ENCODE assay signal across 13 cellular contexts in genomic region chr12:108846320-108846719, GRCh38. TPM values are rescaled to one million over a fixed set of nuclear protein-coding genes. Genes with fewer than 3 reads are reported as not detected.
A peak's percentile ranks its signal among the peaks of the same experiment; 100 is the strongest.
DNase-seq lines count a peak whose midpoint lies in the region; ATAC-seq, FAIRE-seq and TF ChIP-seq lines count a peak whose summit lies in the region.
"Had no signal": no experiment of that assay in that cellular context is flagged by ENCODE, and none has a peak within 500 bp of the region (broad histone marks: within the 10 kb centered on the region; RNA-seq: fewer than 3 reads in every experiment).

No MANE protein-coding gene starts in this region.

- no peaks in the 10 kb centered on the region for H3K9me3 Mint-ChIP-seq in activated naive CD8-positive, alpha-beta T cell treated with anti-CD3 and anti-CD28 coated beads for 36 hours
- H3K9me3 Mint-ChIP-seq: effector memory CD8-positive, alpha-beta T cell had no signal

- in situ Hi-C loops in HepG2 (cut with HindIII; ENCODE audit: extremely low pct_ligation_motif_present, low pct_unique_long_range_greater_than_20kb) = no loop called here

- H3K27me3 ChIP-seq in right lobe of liver (no peaks in the 10 kb centered on the region), HepG2 (ENCODE audit: control insufficient read depth in 1 of 2, insufficient read depth in 2 of 2, low read length in 2 of 2) (no peaks in the 10 kb centered on the region)
- H3K27me3 ChIP-seq: uterus had no signal

- no peak overlapping the region for H3K27ac ChIP-seq in right lobe of liver
- H3K27ac ChIP-seq in HepG2 (ENCODE audit: extremely low read length, insufficient read depth, low read length) = no peak overlapping the region
- H3K27ac ChIP-seq: C4-2B, uterus had no signal

- intact Hi-C loops in right lobe of liver (cut with DNase I) = no loop called here
- intact Hi-C loops in HepG2 (cut with micrococcal nuclease; ENCODE audit: unreplicated experiment) = no loop called here

- H3K4me1 Mint-ChIP-seq in activated naive CD8-positive, alpha-beta T cell treated with anti-CD3 and anti-CD28 coated beads for 36 hours = peaks cover 4% of the 10 kb centered on the region

- 37% methylated on average over 6 of the region's 6 CpGs for WGBS in right lobe of liver (ENCODE audit: insufficient coverage, low coverage, low lambda C conversion rate, missing lambda C conversion rate)
- WGBS in HepG2 (ENCODE audit: low lambda C conversion rate) = 100% methylated on average over 5 of the region's 6 CpGs

- POLR2A ChIA-PET in HepG2 (lab: Yijun Ruan, JAX) = no interaction called here

- H3K4me1 ChIP-seq in right lobe of liver = peaks cover 0 to 9% (median 0%) of the 10 kb centered on the region in 4 donors
- H3K4me1 ChIP-seq in HepG2 (ENCODE audit: insufficient read depth, low read length) = no peaks in the 10 kb centered on the region
- H3K4me1 ChIP-seq: uterus had no signal

- CTCF ChIA-PET in HepG2 (lab: Yijun Ruan, JAX; ENCODE audit: low intra/inter-chr PET ratio, low total read pairs) = no interaction called here

- H3K27ac Mint-ChIP-seq in activated naive CD8-positive, alpha-beta T cell treated with anti-CD3 and anti-CD28 coated beads for 36 hours = no peak overlapping the region

- TF ChIP-seq CTCF in right lobe of liver (IDR thresholded peaks at IDR 0.05) (no peak), HepG2 (CRISPR knock-in tag; IDR thresholded peaks at IDR 0.05) (no peak)

- no peak overlapping the region for H3K4me2 ChIP-seq in HepG2 (ENCODE audit: low read depth, low read length)

- H3K4me3 ChIP-seq in right lobe of liver (no peak overlapping the region), HepG2 (replicated peaks in 1 of 3; ENCODE audit: insufficient read depth in 1 of 3, low read depth in 2 of 3, low read length in 3 of 3) (no peak overlapping the region)
- H3K4me3 ChIP-seq: uterus had no signal

- FAIRE-seq in HepG2 (lab: Jason Lieb, UNC) = no peak

- H3K79me2 ChIP-seq in HepG2 (ENCODE audit: insufficient read depth, low read length) = no peaks in the 10 kb centered on the region

- peaks cover 0 to 21% (median 0%) of the 10 kb centered on the region in 4 donors for H3K36me3 ChIP-seq in right lobe of liver
- peaks cover 7 to 27% of the 10 kb centered on the region in 2 experiments; a peak in 3 of 5 replicates for H3K36me3 ChIP-seq in HepG2 (replicated peaks in 1 of 2; ENCODE audit: control insufficient read depth in 1 of 2, insufficient read depth in 2 of 2, low read length in 2 of 2)
- H3K36me3 ChIP-seq: uterus had no signal

- no peaks in the 10 kb centered on the region for H3K27me3 Mint-ChIP-seq in activated naive CD8-positive, alpha-beta T cell treated with anti-CD3 and anti-CD28 coated beads for 36 hours
- H3K27me3 Mint-ChIP-seq: effector memory CD8-positive, alpha-beta T cell had no signal

- peaks cover 16% of the 10 kb centered on the region for H3K36me3 Mint-ChIP-seq in activated naive CD8-positive, alpha-beta T cell treated with anti-CD3 and anti-CD28 coated beads for 36 hours

- TF ChIP-seq POLR2A in right lobe of liver (IDR thresholded peaks at IDR 0.05) = no peak
- no peak for TF ChIP-seq POLR2A in HepG2 (IDR thresholded peaks at IDR 0.05; ENCODE audit: insufficient read depth in 1 of 2, low read depth in 2 of 2, low read length in 2 of 2)

- no peak for TF ChIP-seq RAD21 in HepG2 (CRISPR knock-in tag; IDR thresholded peaks at IDR 0.05)

- TF ChIP-seq EP300 in HepG2 (IDR thresholded peaks at IDR 0.05; ENCODE audit: low read depth in 2 of 2, low read length in 2 of 2) (no peak), HepG2 (CRISPR knock-in tag; IDR thresholded peaks at IDR 0.05; ENCODE audit: borderline replicate concordance) (no peak)

- ATAC-seq in right lobe of liver (peak; percentile 11 to 55 (median 42)), HepG2 (no peak), GM18502 (IDR thresholded peaks at IDR 0.05; ENCODE audit: poor library complexity, unreplicated experiment) (no peak), HG03280 (IDR thresholded peaks at IDR 0.05; ENCODE audit: unreplicated experiment) (no peak)
- ATAC-seq: effector memory CD8-positive, alpha-beta T cell had no signal

- H3K9ac ChIP-seq in HepG2 (ENCODE audit: insufficient read depth, low read depth, low read length) = no peak overlapping the region

- no peak overlapping the region for H2AFZ ChIP-seq in HepG2 (ENCODE audit: low read length)

- H3K9me3 ChIP-seq in right lobe of liver = no peaks in the 10 kb centered on the region
- no peaks in the 10 kb centered on the region for H3K9me3 ChIP-seq in HepG2 (ENCODE audit: low read length)
- H3K9me3 ChIP-seq: uterus had no signal

- no peak overlapping the region for H3K4me3 Mint-ChIP-seq in activated naive CD8-positive, alpha-beta T cell treated with anti-CD3 and anti-CD28 coated beads for 36 hours
- H3K4me3 Mint-ChIP-seq: effector memory CD8-positive, alpha-beta T cell had no signal

- H4K20me1 ChIP-seq in HepG2 (ENCODE audit: insufficient read depth, low read length) = no peaks in the 10 kb centered on the region

- no TSS peak for BruUV-seq in HepG2 (replicated peaks; lab: Mats Ljungman, UMichigan)

- no peak for DNase-seq in right lobe of liver
- no peak for DNase-seq in HepG2 (ENCODE audit: low spot score)
- peak; percentile 92 for DNase-seq in cerebellum (ENCODE audit: low spot score)
- DNase-seq in middle frontal gyrus (ENCODE audit: extremely low spot score, low spot score) = peak; percentile 76
- DNase-seq in stimulated activated CD4-positive, alpha-beta T cell treated with anti-CD3 and anti-CD28 coated beads, Interleukin-15, amount 100 ng/mL, for 24 hours = no peak
- no peak for DNase-seq in activated naive CD8-positive, alpha-beta T cell treated with anti-CD3 and anti-CD28 coated beads for 36 hours
- DNase-seq: effector memory CD8-positive, alpha-beta T cell; NCI-H1436 treated with DMSO at 0.1 percent for 48 hours; T-helper 1 cell; uterus had no signal

TF ChIP-seq in HepG2, 621 proteins besides CTCF, POLR2A, EP300 and RAD21 (continues in another document):
- no peak for TF ChIP-seq NFRKB (IDR thresholded peaks at IDR 0.05)

RNA-seq across cellular contexts. Expression of gene SSH1, which starts 11.1 kb away (rescaled TPM):
- total RNA-seq in right lobe of liver = 10 to 100 TPM in 5 of 6 experiments, 1 to 10 TPM in 1; 9.8 to 17.6 (median 15.7) TPM
- total RNA-seq in HepG2 (2016; rRNA removed; fragmentation: Illumina TruSeq; extraction: Trizol) = 4.5 and 4.8 TPM in 2 replicates
- total RNA-seq in HepG2 (2016; cell fraction: cytosol; rRNA removed; fragmentation: Illumina TruSeq; extraction: Trizol; ENCODE audit: low read depth) = 3.0 and 3.8 TPM in 2 replicates
- total RNA-seq in HepG2 (2016; cell fraction: insoluble cytoplasmic fraction; rRNA removed; fragmentation: Illumina TruSeq; extraction: Trizol) = 4.2 and 4.4 TPM in 2 replicates
- total RNA-seq in HepG2 (2016; cell fraction: membrane; rRNA removed; fragmentation: Illumina TruSeq; extraction: Trizol) = 7.9 and 8.2 TPM in 2 replicates
- 7.0 and 7.7 TPM in 2 replicates for total RNA-seq in HepG2 (2016; cell fraction: nucleus; rRNA removed; fragmentation: Illumina TruSeq; extraction: Trizol)
- polyA plus RNA-seq in HepG2 (2011; rRNA removed) = 4.3 and 4.9 TPM in 2 replicates
- polyA plus RNA-seq in HepG2 (2011; cell fraction: cytosol; rRNA removed) = 3.1 TPM in 2 replicates
- 5.7 and 6.9 TPM in 2 replicates for polyA plus RNA-seq in HepG2 (2011; cell fraction: nucleus; rRNA removed)
- polyA plus RNA-seq in HepG2 (2012) = 3.6 and 4.3 TPM in 2 replicates
- polyA plus RNA-seq in HepG2 (2016; cell fraction: cytosol; fragmentation: Illumina TruSeq; extraction: Trizol; ENCODE audit: low read depth) = 3.1 and 3.9 TPM in 2 replicates
- polyA plus RNA-seq in HepG2 (2016; cell fraction: insoluble cytoplasmic fraction; fragmentation: Illumina TruSeq; extraction: Trizol; ENCODE audit: low read depth) = 4.8 and 5.2 TPM in 2 replicates
- 5.0 and 6.1 TPM in 2 replicates for polyA plus RNA-seq in HepG2 (2016; cell fraction: membrane; fragmentation: Illumina TruSeq; extraction: Trizol; ENCODE audit: low read depth)
- 5.5 and 5.7 TPM in 2 replicates for polyA plus RNA-seq in HepG2 (2016; cell fraction: nucleus; fragmentation: Illumina TruSeq; extraction: Trizol; ENCODE audit: insufficient read depth, low read depth)
- 14.1 and 22.8 TPM in 2 replicates for polyA minus RNA-seq in HepG2 (2011; rRNA and poly(A)+ RNA removed; ENCODE audit: low replicate concordance)
- polyA minus RNA-seq in HepG2 (2011; cell fraction: cytosol; rRNA and poly(A)+ RNA removed) = 4.2 and 5.0 TPM in 2 replicates
- 8.1 and 8.6 TPM in 2 replicates for polyA minus RNA-seq in HepG2 (2011; cell fraction: nucleus; rRNA and poly(A)+ RNA removed)
- 13.1 TPM for total RNA-seq in cerebellum
- 10 to 100 TPM; 20.7 to 26.9 TPM for total RNA-seq in activated naive CD8-positive, alpha-beta T cell treated with anti-CD3 and anti-CD28 coated beads for 36 hours

RNA-seq across cellular contexts. Expression of gene DAO, which starts 33.6 kb away (rescaled TPM):
- 10 to 100 TPM; 26.7 to 70.2 (median 45.0) TPM for total RNA-seq in right lobe of liver
- 0.82 and 1.1 TPM in 2 replicates for total RNA-seq in HepG2 (2016; rRNA removed; fragmentation: Illumina TruSeq; extraction: Trizol)
- total RNA-seq in HepG2 (2016; cell fraction: cytosol; rRNA removed; fragmentation: Illumina TruSeq; extraction: Trizol; ENCODE audit: low read depth) = 0.44 and 0.51 TPM in 2 replicates
- total RNA-seq in HepG2 (2016; cell fraction: insoluble cytoplasmic fraction; rRNA removed; fragmentation: Illumina TruSeq; extraction: Trizol) = 0.97 and 2.2 TPM in 2 replicates
- 0.79 and 1.1 TPM in 2 replicates for total RNA-seq in HepG2 (2016; cell fraction: membrane; rRNA removed; fragmentation: Illumina TruSeq; extraction: Trizol)
- 1.0 and 1.2 TPM in 2 replicates for total RNA-seq in HepG2 (2016; cell fraction: nucleus; rRNA removed; fragmentation: Illumina TruSeq; extraction: Trizol)
- polyA plus RNA-seq in HepG2 (2011; rRNA removed) = 0.34 and 0.48 TPM in 2 replicates
- polyA plus RNA-seq in HepG2 (2011; cell fraction: cytosol; rRNA removed) = 0.64 and 0.65 TPM in 2 replicates
- 0.48 and 0.59 TPM in 2 replicates for polyA plus RNA-seq in HepG2 (2011; cell fraction: nucleus; rRNA removed)
- polyA plus RNA-seq in HepG2 (2012) = 0.23 and 0.43 TPM in 2 replicates
- 0.54 and 0.55 TPM in 2 replicates for polyA plus RNA-seq in HepG2 (2016; cell fraction: cytosol; fragmentation: Illumina TruSeq; extraction: Trizol; ENCODE audit: low read depth)
- 1.6 and 1.7 TPM in 2 replicates for polyA plus RNA-seq in HepG2 (2016; cell fraction: insoluble cytoplasmic fraction; fragmentation: Illumina TruSeq; extraction: Trizol; ENCODE audit: low read depth)
- polyA plus RNA-seq in HepG2 (2016; cell fraction: membrane; fragmentation: Illumina TruSeq; extraction: Trizol; ENCODE audit: low read depth) = 0.45 and 0.80 TPM in 2 replicates
- 1.6 and 1.7 TPM in 2 replicates for polyA plus RNA-seq in HepG2 (2016; cell fraction: nucleus; fragmentation: Illumina TruSeq; extraction: Trizol; ENCODE audit: insufficient read depth, low read depth)
- 0.68 TPM in 1 of 2 replicates, not detected in the other for polyA minus RNA-seq in HepG2 (2011; rRNA and poly(A)+ RNA removed; ENCODE audit: low replicate concordance)
- not detected in 2 replicates for polyA minus RNA-seq in HepG2 (2011; cell fraction: cytosol; rRNA and poly(A)+ RNA removed)
- 0.52 TPM in 1 of 2 replicates, not detected in the other for polyA minus RNA-seq in HepG2 (2011; cell fraction: nucleus; rRNA and poly(A)+ RNA removed)
- not detected for total RNA-seq in cerebellum
- not detected for total RNA-seq in activated naive CD8-positive, alpha-beta T cell treated with anti-CD3 and anti-CD28 coated beads for 36 hours
- total RNA-seq: uterus had no signal

Comparison
In these comparisons a context has a peak if more than half of its experiments do, and no peak if none do; other contexts are left out.
1. ATAC-seq: peak in right lobe of liver (4 of 4); none in HepG2 (single experiment), GM18502 (single experiment) and HG03280 (single experiment).
2. RNA of gene DAO, which starts 33.6 kb away (total RNA-seq): 26.7 to 70.2 TPM in right lobe of liver; 0.44 to 2.2 TPM in HepG2, not detected in cerebellum (single experiment) and not detected in activated naive CD8-positive, alpha-beta T cell treated with anti-CD3 and anti-CD28 coated beads for 36 hours; every median in the first group is over 4 times any median in the second.
3. DNase-seq: peak in cerebellum (single experiment) and middle frontal gyrus (single experiment); none in right lobe of liver (0 of 3), HepG2 (single experiment), stimulated activated CD4-positive, alpha-beta T cell treated with anti-CD3 and anti-CD28 coated beads, Interleukin-15, amount 100 ng/mL, for 24 hours (single experiment) and activated naive CD8-positive, alpha-beta T cell treated with anti-CD3 and anti-CD28 coated beads for 36 hours (single experiment).